Comparison of ENCODE assay signal across 16 cellular contexts in genomic region chr6:7812623-7813022, GRCh38.
"Had no signal": no experiment of that assay in that cellular context is flagged by ENCODE, and none has a peak within 500 bp of the region (broad histone marks: within the 10 kb centered on the region; RNA-seq: fewer than 3 reads in every experiment).

No MANE protein-coding gene starts in this region.

- DNase-seq: colonic mucosa; dermis blood vessel endothelial cell; erythroblast; foreskin keratinocyte; heart left ventricle; hippocampal formation; mucosa of descending colon; naive thymus-derived CD8-positive, alpha-beta T cell; psoas muscle; retina; sigmoid colon; stimulated activated CD4-positive, alpha-beta T cell treated with anti-CD3 and anti-CD28 coated beads, Interleukin-12 subunit alpha, Interleukin-12 subunit beta, amount 100 ng/mL, for 4 hours; stimulated activated naive CD4-positive, alpha-beta T cell treated with Interleukin-2 at 50 U/mL for 16 hours had no signal

- FAIRE-seq: endothelial cell of umbilical vein, urothelium cell line had no signal

- ATAC-seq: foreskin keratinocyte; heart left ventricle; left lobe of liver; mucosa of descending colon; naive thymus-derived CD8-positive, alpha-beta T cell; psoas muscle had no signal
